ENCODE assay signal across 1 cellular context in genomic region chr17:43200127-43200526, GRCh38.
A peak's percentile ranks its signal among the peaks of the same experiment; 100 is the strongest.
TF ChIP-seq lines count a peak whose summit lies in the region.

No MANE protein-coding gene starts in this region.

TF ChIP-seq in HEK293, 187 proteins besides CTCF, POLR2A, EP300 and RAD21 (continued from another document):
- TF ChIP-seq ATF2 (tag by site-specific recombination; IDR thresholded peaks at IDR 0.05; ENCODE audit: low read depth) (peak; percentile 78), ZBTB1 (tag by site-specific recombination; IDR thresholded peaks at IDR 0.05) (no peak), ZBTB17 (tag by site-specific recombination; IDR thresholded peaks at IDR 0.05) (peak; percentile 92), ZIC2 (tag by site-specific recombination; IDR thresholded peaks at IDR 0.05) (peak; percentile 69), EGR2 (tag by site-specific recombination; IDR thresholded peaks at IDR 0.05; ENCODE audit: low read depth) (peak; percentile 51; the same call in 1 of the 2 replicates), ZNF600 (tag by site-specific recombination; IDR thresholded peaks at IDR 0.05) (peak; percentile 69), BCL11A (tag by site-specific recombination; IDR thresholded peaks at IDR 0.05; ENCODE audit: low read depth) (no peak), ZFHX2 (tag by site-specific recombination; conservative IDR thresholded peaks at IDR 0.05) (peak; percentile 49), ZNF214 (tag by site-specific recombination; IDR thresholded peaks at IDR 0.05; ENCODE audit: borderline replicate concordance) (no peak), ZBTB21 (tag by site-specific recombination; IDR thresholded peaks at IDR 0.05) (peak; percentile 47; the same call in 1 of the 2 replicates)
- TF ChIP-seq, protein P1, sequence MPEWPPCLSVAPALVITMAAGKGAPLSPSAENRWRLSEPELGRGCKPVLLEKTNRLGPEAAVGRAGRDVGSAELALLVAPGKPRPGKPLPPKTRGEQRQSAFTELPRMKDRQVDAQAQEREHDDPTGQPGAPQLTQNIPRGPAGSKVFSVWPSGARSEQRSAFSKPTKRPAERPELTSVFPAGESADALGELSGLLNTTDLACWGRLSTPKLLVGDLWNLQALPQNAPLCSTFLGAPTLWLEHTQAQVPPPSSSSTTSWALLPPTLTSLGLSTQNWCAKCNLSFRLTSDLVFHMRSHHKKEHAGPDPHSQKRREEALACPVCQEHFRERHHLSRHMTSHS (tag by site-specific recombination; IDR thresholded peaks at IDR 0.05) = no peak
- TF ChIP-seq, protein P2, sequence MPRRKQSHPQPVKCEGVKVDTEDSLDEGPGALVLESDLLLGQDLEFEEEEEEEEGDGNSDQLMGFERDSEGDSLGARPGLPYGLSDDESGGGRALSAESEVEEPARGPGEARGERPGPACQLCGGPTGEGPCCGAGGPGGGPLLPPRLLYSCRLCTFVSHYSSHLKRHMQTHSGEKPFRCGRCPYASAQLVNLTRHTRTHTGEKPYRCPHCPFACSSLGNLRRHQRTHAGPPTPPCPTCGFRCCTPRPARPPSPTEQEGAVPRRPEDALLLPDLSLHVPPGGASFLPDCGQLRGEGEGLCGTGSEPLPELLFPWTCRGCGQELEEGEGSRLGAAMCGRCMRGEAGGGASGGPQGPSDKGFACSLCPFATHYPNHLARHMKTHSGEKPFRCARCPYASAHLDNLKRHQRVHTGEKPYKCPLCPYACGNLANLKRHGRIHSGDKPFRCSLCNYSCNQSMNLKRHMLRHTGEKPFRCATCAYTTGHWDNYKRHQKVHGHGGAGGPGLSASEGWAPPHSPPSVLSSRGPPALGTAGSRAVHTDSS (tag by site-specific recombination; IDR thresholded peaks at IDR 0.05) = peak; percentile 99
